ENCODE assay signal across 30 cellular contexts in the genomic region with DNA sequence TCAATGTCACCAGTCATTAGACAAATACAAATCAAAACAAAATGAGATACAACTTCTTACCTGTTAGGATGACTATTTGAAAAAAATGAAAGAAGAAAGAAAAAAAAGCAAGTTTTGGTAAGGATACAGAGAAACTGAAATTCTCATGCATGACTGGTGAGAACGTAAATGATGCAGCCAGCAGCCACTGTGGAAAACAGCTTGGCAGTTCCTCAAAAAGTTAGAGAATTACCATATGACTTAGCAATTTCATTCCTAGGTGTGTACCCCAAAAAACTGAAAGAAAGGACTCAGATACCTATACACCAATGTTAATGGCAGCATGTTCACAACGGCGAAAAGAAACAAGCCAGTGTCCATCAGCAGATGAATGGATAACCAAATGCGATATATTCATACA. TPM values are rescaled to one million over a fixed set of nuclear protein-coding genes. Genes with fewer than 3 reads are reported as not detected.
DNase-seq lines count a peak whose midpoint lies in the region; ATAC-seq and TF ChIP-seq lines count a peak whose summit lies in the region.
"Had no signal": no experiment of that assay in that cellular context is flagged by ENCODE, and none has a peak within 500 bp of the region (broad histone marks: within the 10 kb centered on the region; RNA-seq: fewer than 3 reads in every experiment).

No MANE protein-coding gene starts in this region.

- no peak overlapping the region for H3K14ac ChIP-seq in trophoblast cell (ENCODE audit: low read length)

- H3K4me2 ChIP-seq in trophoblast cell (ENCODE audit: low read length), result no peak overlapping the region
- H3K4me2 ChIP-seq: neural progenitor cell, PC-9 had no signal

- no peak overlapping the region for H4K8ac ChIP-seq in trophoblast cell (ENCODE audit: low read depth, low read length)

- peaks cover 21% of the 10 kb centered on the region for H3K79me1 ChIP-seq in trophoblast cell (ENCODE audit: low read length)

- no peaks in the 10 kb centered on the region for H3K9me3 Mint-ChIP-seq in activated naive CD8-positive, alpha-beta T cell (ENCODE audit: low read depth)
- H3K9me3 Mint-ChIP-seq in activated naive CD8-positive, alpha-beta T cell treated with anti-CD3 and anti-CD28 coated beads for 36 hours, result no peaks in the 10 kb centered on the region
- no peaks in the 10 kb centered on the region for H3K9me3 Mint-ChIP-seq in activated B cell treated with CpG ODN at 0.5 μM for 24 hours
- H3K9me3 Mint-ChIP-seq: H9; neural progenitor cell; stimulated activated naive CD8-positive, alpha-beta T cell treated with anti-CD3 and anti-CD28 coated beads, Interleukin-15, Interleukin-2, amounts not matched to agents 100 ng/mL and 50 ng/mL, for 24 hours had no signal

- no peak overlapping the region for H2BK12ac ChIP-seq in trophoblast cell (ENCODE audit: low read length)

- no peak overlapping the region for H3K27ac ChIP-seq in trophoblast cell (ENCODE audit: low read depth, low read length)
- H3K27ac ChIP-seq: C4-2B, esophagus muscularis mucosa, gastroesophageal sphincter, neural progenitor cell, PC-9, SJCRH30, tibial artery had no signal

- no peak overlapping the region for H2AK5ac ChIP-seq in trophoblast cell (ENCODE audit: low read length)

- no peak overlapping the region for H2AFZ ChIP-seq in trophoblast cell (ENCODE audit: insufficient read depth, low read length, poor library complexity)
- H2AFZ ChIP-seq: neural progenitor cell, PC-9 had no signal

- H4K91ac ChIP-seq in trophoblast cell (ENCODE audit: low read depth, low read length), result no peak overlapping the region

- no peaks in the 10 kb centered on the region for H3K36me3 Mint-ChIP-seq in activated naive CD8-positive, alpha-beta T cell
- H3K36me3 Mint-ChIP-seq in activated naive CD8-positive, alpha-beta T cell treated with anti-CD3 and anti-CD28 coated beads for 36 hours, result no peaks in the 10 kb centered on the region
- H3K36me3 Mint-ChIP-seq in activated B cell treated with CpG ODN at 0.5 μM for 24 hours (ENCODE audit: low read depth), result no peaks in the 10 kb centered on the region
- H3K36me3 Mint-ChIP-seq: brain, neural progenitor cell had no signal

- CTCF ChIA-PET in activated B cell treated with CpG ODN at 0.5 μM for 24 hours (lab: Charles Lee), result interaction anchor here (0.9 kb wide), 1 partner anchor 115 kb away, joined by 3 read pairs; no protein-coding TSS in a partner anchor

- no peaks in the 10 kb centered on the region for H3K9me3 ChIP-seq in trophoblast cell (ENCODE audit: insufficient read depth, low read depth, low read length)
- H3K9me3 ChIP-seq: esophagus muscularis mucosa, gastroesophageal sphincter, SJCRH30, tibial artery had no signal

- intact Hi-C loops in activated B cell treated with CpG ODN at 0.5 μM for 24 hours (cut with micrococcal nuclease) (no loop called here), posterior vena cava (cut with DNase I) (no loop called here)

- H3K4me1 Mint-ChIP-seq in activated naive CD8-positive, alpha-beta T cell (ENCODE audit: low read depth), result peaks cover 43% of the 10 kb centered on the region
- peaks cover 43% of the 10 kb centered on the region for H3K4me1 Mint-ChIP-seq in activated naive CD8-positive, alpha-beta T cell treated with anti-CD3 and anti-CD28 coated beads for 36 hours
- peaks cover 45% of the 10 kb centered on the region for H3K4me1 Mint-ChIP-seq in activated B cell treated with CpG ODN at 0.5 μM for 24 hours

- H3K4ac ChIP-seq in trophoblast cell (ENCODE audit: low read depth, low read length), result no peak overlapping the region

- no peak overlapping the region for H3K4me3 Mint-ChIP-seq in activated naive CD8-positive, alpha-beta T cell
- H3K4me3 Mint-ChIP-seq in activated naive CD8-positive, alpha-beta T cell treated with anti-CD3 and anti-CD28 coated beads for 36 hours, result no peak overlapping the region
- H3K4me3 Mint-ChIP-seq in activated B cell treated with CpG ODN at 0.5 μM for 24 hours, result peak overlapping the region; percentile 49
- H3K4me3 Mint-ChIP-seq: brain; H9; neural progenitor cell; stimulated activated naive CD8-positive, alpha-beta T cell treated with anti-CD3 and anti-CD28 coated beads, Interleukin-15, Interleukin-2, amounts not matched to agents 100 ng/mL and 50 ng/mL, for 24 hours had no signal

- DNase-seq in activated naive CD8-positive, alpha-beta T cell treated with anti-CD3 and anti-CD28 coated beads for 36 hours, result no peak
- DNase-seq in activated B cell treated with CpG ODN at 0.5 μM for 24 hours (no peak), posterior vena cava (ENCODE audit: low spot score) (peak; percentile 10), trophoblast cell (no peak), NCI-H345 (lab: John Stamatoyannopoulos, UW) (no peak)
- DNase-seq in stimulated activated CD4-positive, alpha-beta T cell treated with anti-CD3 and anti-CD28 coated beads, Interleukin-2, amount 100 ng/mL, for 24 hours, result no peak
- DNase-seq: activated CD4-positive, alpha-beta T cell treated with anti-CD3 and anti-CD28 coated beads for 48 hours; effector memory CD4-positive, alpha-beta T cell; H9; hypothalamus; islet precursor cell; Karpas-422; NCI-H1092 treated with DMSO at 0.1 percent for 48 hours; NCI-H1930; NCI-H226; NCI-H82; PC-9; SJCRH30; small intestine; stimulated activated CD4-positive, alpha-beta T cell treated with anti-CD3 and anti-CD28 coated beads, Interleukin-4, amount 100 ng/mL, for 1 hour; T-helper 1 cell; tibial artery had no signal

- no peak overlapping the region for H2BK120ac ChIP-seq in trophoblast cell (ENCODE audit: insufficient read depth, low read length, poor library complexity)

- no peaks in the 10 kb centered on the region for H3K27me3 Mint-ChIP-seq in activated naive CD8-positive, alpha-beta T cell
- no peaks in the 10 kb centered on the region for H3K27me3 Mint-ChIP-seq in activated naive CD8-positive, alpha-beta T cell treated with anti-CD3 and anti-CD28 coated beads for 36 hours
- no peaks in the 10 kb centered on the region for H3K27me3 Mint-ChIP-seq in activated B cell treated with CpG ODN at 0.5 μM for 24 hours
- H3K27me3 Mint-ChIP-seq: brain; stimulated activated naive CD8-positive, alpha-beta T cell treated with anti-CD3 and anti-CD28 coated beads, Interleukin-15, Interleukin-2, amounts not matched to agents 100 ng/mL and 50 ng/mL, for 24 hours had no signal

- H3K18ac ChIP-seq in trophoblast cell (ENCODE audit: low read length), result no peak overlapping the region

- peak; percentile 43 for ATAC-seq in activated B cell treated with CpG ODN at 0.5 μM for 24 hours (ENCODE audit: low read depth)
- no peak for ATAC-seq in GM18870 (IDR thresholded peaks at IDR 0.05; ENCODE audit: unreplicated experiment)
- ATAC-seq: gastroesophageal sphincter had no signal

- H4K12ac ChIP-seq in trophoblast cell (ENCODE audit: low read depth, low read length), result no peak overlapping the region

- H3K23ac ChIP-seq in trophoblast cell (ENCODE audit: low read length), result no peak overlapping the region

- H3K79me2 ChIP-seq in trophoblast cell (ENCODE audit: control insufficient read depth, insufficient read depth, low read length, poor library complexity), result peaks cover 1% of the 10 kb centered on the region

- POLR2A ChIA-PET in activated B cell treated with CpG ODN at 0.5 μM for 24 hours (lab: Charles Lee), result interaction anchor here (0.6 to 1.1 kb wide), 4 partner anchors 32 to 355 kb away, joined by 4 to 9 read pairs (median 6); no protein-coding TSS in a partner anchor

- H3K4me3 ChIP-seq in trophoblast cell (ENCODE audit: low read depth, low read length), result no peak overlapping the region
- H3K4me3 ChIP-seq: esophagus muscularis mucosa, gastroesophageal sphincter, neural progenitor cell, PC-9, SJCRH30, tibial artery had no signal

- no CpG with 5 or more reads among the region's 4 CpGs for WGBS in trophoblast cell (ENCODE audit: extremely low coverage, insufficient coverage, insufficient read length)

- H3K27me3 ChIP-seq in trophoblast cell (ENCODE audit: insufficient read depth, low read length), result no peaks in the 10 kb centered on the region
- H3K27me3 ChIP-seq: esophagus muscularis mucosa, gastroesophageal sphincter, neural progenitor cell, SJCRH30, tibial artery had no signal

- peak overlapping the region; percentile 16 for H3K27ac Mint-ChIP-seq in activated naive CD8-positive, alpha-beta T cell
- no peak overlapping the region for H3K27ac Mint-ChIP-seq in activated naive CD8-positive, alpha-beta T cell treated with anti-CD3 and anti-CD28 coated beads for 36 hours
- H3K27ac Mint-ChIP-seq in activated B cell treated with CpG ODN at 0.5 μM for 24 hours, result peak overlapping the region; percentile 63
- H3K27ac Mint-ChIP-seq: brain; H9; neural progenitor cell; stimulated activated naive CD8-positive, alpha-beta T cell treated with anti-CD3 and anti-CD28 coated beads, Interleukin-15, Interleukin-2, amounts not matched to agents 100 ng/mL and 50 ng/mL, for 24 hours had no signal

- H3K36me3 ChIP-seq in trophoblast cell (ENCODE audit: control insufficient read depth in 1 of 2, insufficient read depth in 2 of 2, low read length in 2 of 2), result no peaks in the 10 kb centered on the region
- H3K36me3 ChIP-seq: esophagus muscularis mucosa, gastroesophageal sphincter, neural progenitor cell, SJCRH30, tibial artery had no signal

- peaks cover 12 to 17% of the 10 kb centered on the region in 2 experiments for H3K4me1 ChIP-seq in trophoblast cell (ENCODE audit: control insufficient read depth in 1 of 2, insufficient read depth in 2 of 2, low read length in 2 of 2)

- no peak overlapping the region for H3K9ac ChIP-seq in trophoblast cell (ENCODE audit: low read length)
- H3K9ac ChIP-seq: neural progenitor cell had no signal

- no peak overlapping the region for H2BK5ac ChIP-seq in trophoblast cell (ENCODE audit: low read depth, low read length, poor library complexity)

- TF ChIP-seq CTCF in activated B cell treated with CpG ODN at 0.5 μM for 24 hours (IDR thresholded peaks at IDR 0.05), result no peak

RNA-seq across cellular contexts. Expression of a gene that starts 26.6 kb away (rescaled TPM):
- total RNA-seq in activated naive CD8-positive, alpha-beta T cell treated with anti-CD3 and anti-CD28 coated beads for 36 hours, result 1 to 10 TPM; 1.4 to 1.9 TPM
- 3.0 and 3.6 TPM in 2 replicates for total RNA-seq in activated B cell treated with CpG ODN at 0.5 μM for 24 hours
- 1 to 10 TPM; 4.6 to 5.6 TPM for total RNA-seq in posterior vena cava
- polyA plus RNA-seq in trophoblast cell (2013), result 0.12 and 0.21 TPM in 2 replicates
